Comparison of ENCODE assay signal across 8 cellular contexts in the genomic region with DNA sequence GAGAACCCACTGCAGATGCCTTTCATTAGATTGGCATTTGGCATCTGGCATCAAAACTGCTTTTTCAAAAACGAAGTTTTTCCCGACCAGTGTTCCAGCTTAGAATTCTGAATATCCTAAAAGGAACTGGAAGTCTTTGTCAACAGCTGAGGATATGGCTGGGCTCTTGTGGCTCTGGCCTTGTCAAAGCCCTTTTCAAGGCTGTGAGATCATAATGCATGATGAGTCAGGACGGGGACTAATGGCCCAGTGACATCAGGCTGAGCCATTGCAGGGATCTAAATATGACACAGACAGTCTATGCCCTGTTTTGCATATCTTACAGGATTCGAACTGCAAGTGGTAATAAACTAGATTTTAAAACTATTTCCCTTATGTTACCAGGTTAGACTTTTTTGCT.
A peak's percentile ranks its signal among the peaks of the same experiment; 100 is the strongest.
DNase-seq lines count a peak whose midpoint lies in the region; ATAC-seq and TF ChIP-seq lines count a peak whose summit lies in the region.

No MANE protein-coding gene starts in this region.

- intact Hi-C loops in adrenal gland (cut with DNase I), result no loop called here

- peak overlapping the region in 3 of 5 donors; percentile 53 to 70 (median 62) for H3K27ac ChIP-seq in adrenal gland

- DNase-seq in AG08395 (ENCODE audit: low spot score), result peak; percentile 74
- peak; percentile 31 for DNase-seq in GM04503 (ENCODE audit: low read depth)
- DNase-seq in adrenal gland, result peak; percentile 74 to 90 (median 83)
- DNase-seq in kidney tubule cell (ENCODE audit: low spot score), result peak; percentile 87
- DNase-seq in SIG-M5 (lab: John Stamatoyannopoulos, UW), result no peak
- no peak for DNase-seq in SKM-1 (lab: John Stamatoyannopoulos, UW; ENCODE audit: unreplicated experiment)
- DNase-seq in NCI-H1694 treated with DMSO at 0.1 percent for 48 hours (lab: John Stamatoyannopoulos, UW), result no peak

- ATAC-seq in HG03139 (IDR thresholded peaks at IDR 0.05; ENCODE audit: unreplicated experiment), result no peak

- 36 to 44% (median 40%) methylated on average over 4 of the region's 4 CpGs for WGBS in adrenal gland, 4 donors

- no peaks in the 10 kb centered on the region for H3K36me3 ChIP-seq in adrenal gland (replicated peaks in 1 of 2)

- no peaks in the 10 kb centered on the region for H3K27me3 ChIP-seq in adrenal gland

- no peak for TF ChIP-seq POLR2A in adrenal gland (IDR thresholded peaks at IDR 0.05)

- H3K4me3 ChIP-seq in adrenal gland, result no peak overlapping the region

- H3K4me1 ChIP-seq in adrenal gland (replicated peaks in 1 of 2), result peaks cover 0 to 8% of the 10 kb centered on the region in 2 donors

- H3K9me3 ChIP-seq in adrenal gland (replicated peaks in 1 of 3), result no peaks in the 10 kb centered on the region

- TF ChIP-seq CTCF in adrenal gland (IDR thresholded peaks at IDR 0.05), result no peak

Comparison
In these comparisons a context has a peak if more than half of its experiments do, and no peak if none do; other contexts are left out.
1. DNase-seq: peak in AG08395 (single experiment), GM04503 (single experiment), adrenal gland (7 of 7) and kidney tubule cell (single experiment); none in SIG-M5 (single experiment), SKM-1 (single experiment) and NCI-H1694 treated with DMSO at 0.1 percent for 48 hours (single experiment).